ENCODE assay signal across 8 cellular contexts in genomic region chr20:10034717-10035571, GRCh38. TPM values are rescaled to one million over a fixed set of nuclear protein-coding genes. Genes with fewer than 3 reads are reported as not detected.
DNase-seq lines count a peak whose midpoint lies in the region; ATAC-seq, FAIRE-seq and TF ChIP-seq lines count a peak whose summit lies in the region.

ANKEF1 (plus strand) TSS chr20:10034987; CDS start chr20:10038302, 3,315 bp downstream.

- H3K4me3 ChIP-seq in Loucy (ENCODE audit: low read length, poor library complexity, severe bottlenecking) (peak within 1 kb of the TSS; percentile 67), ovary (peak within 1 kb of the TSS; percentile 64), tibial artery (peak within 1 kb of the TSS; percentile 50 to 64)

- whole genome bisulfite sequencing in ovary, 3 donors = 2 to 4% (median 2%) methylated on average over 62 to 65 of the region's 65 CpGs

- no peaks in the 10 kb centered on the region for H3K79me2 ChIP-seq in Loucy (ENCODE audit: insufficient read depth, low read length)

- no peaks in the 10 kb centered on the region for H3K36me3 ChIP-seq in Loucy (ENCODE audit: insufficient read depth, low read length)
- H3K36me3 ChIP-seq in ovary = no peaks in the 10 kb centered on the region
- H3K36me3 ChIP-seq in tibial artery = no peaks in the 10 kb centered on the region

- FAIRE-seq in H54 (lab: Jason Lieb, UNC) = no peak

- peak; percentile 49 for DNase-seq in EH (ENCODE audit: low read depth)
- peak; percentile 83 for DNase-seq in H54 (ENCODE audit: insufficient read length, low spot score)
- peak; percentile 91 to 99 for DNase-seq in SHP77 (lab: John Stamatoyannopoulos, UW)
- peak; percentile 50 for DNase-seq in activated naive CD4-positive, alpha-beta T cell treated with anti-CD3 and anti-CD28 coated beads, Interleukin-2, amount 50 U/mL, for 16 hours
- DNase-seq in Right ventricle myocardium inferior (ENCODE audit: missing footprints) = peak; percentile 86
- peak; percentile 73 to 87 (median 76) for DNase-seq in ovary
- DNase-seq in tibial artery = peak; percentile 44 to 80

- peak within 1 kb of the TSS; percentile 73 for H3K4me2 ChIP-seq in Loucy (ENCODE audit: low read depth, low read length, poor library complexity, severe bottlenecking)

- H3K4me1 ChIP-seq in Loucy (ENCODE audit: insufficient read depth, low read length, poor library complexity, severe bottlenecking) (peaks cover 3% of the 10 kb centered on the region), ovary (ENCODE audit: insufficient read depth) (peaks cover 1% of the 10 kb centered on the region), tibial artery (peaks cover 0 to 5% (median 0%) of the 10 kb centered on the region in 4 donors)

- H3F3A ChIP-seq in Loucy (ENCODE audit: low read depth) = no peaks in the 10 kb centered on the region

- no peaks in the 10 kb centered on the region for H3K27me3 ChIP-seq in Loucy (ENCODE audit: insufficient read depth, low read length, poor library complexity, severe bottlenecking)
- H3K27me3 ChIP-seq in ovary = no peaks in the 10 kb centered on the region
- no peaks in the 10 kb centered on the region for H3K27me3 ChIP-seq in tibial artery

- no peaks in the 10 kb centered on the region for H3K9me3 ChIP-seq in Loucy (ENCODE audit: insufficient read depth, low read depth, low read length)
- no peaks in the 10 kb centered on the region for H3K9me3 ChIP-seq in ovary
- no peaks in the 10 kb centered on the region for H3K9me3 ChIP-seq in tibial artery

- H3K27ac ChIP-seq in ovary (peak within 1 kb of the TSS; percentile 49 to 85), tibial artery (no peak within 1 kb of the TSS)

- ATAC-seq in Right ventricle myocardium inferior = peak; percentile 99

- H3K9ac ChIP-seq in Loucy (ENCODE audit: low read depth, low read length, poor library complexity, severe bottlenecking) = no peak within 1 kb of the TSS

- H3K9me2 ChIP-seq in Loucy (replicated peaks; ENCODE audit: low read depth, low read length) = no peaks in the 10 kb centered on the region

- no peak for TF ChIP-seq EP300 in ovary (IDR thresholded peaks at IDR 0.05)

- TF ChIP-seq POLR2A in H54 (IDR thresholded peaks at IDR 0.05; ENCODE audit: low read depth, low read length) (no peak; the same call in 1 of the 2 replicates), ovary (IDR thresholded peaks at IDR 0.05) (peak; percentile 43)

- H4K20me1 ChIP-seq in Loucy (ENCODE audit: insufficient read depth, low read length, poor library complexity, severe bottlenecking) = no peaks in the 10 kb centered on the region

- H2AFZ ChIP-seq in Loucy (ENCODE audit: low read length) = peak within 1 kb of the TSS; percentile 84

- no peak for TF ChIP-seq CTCF in Loucy (conservative IDR thresholded peaks at IDR 0.05; ENCODE audit: low read length)
- no peak for TF ChIP-seq CTCF in ovary (IDR thresholded peaks at IDR 0.05)
- no peak for TF ChIP-seq CTCF in tibial artery (IDR thresholded peaks at IDR 0.05)

- intact Hi-C loops in Right ventricle myocardium inferior (cut with DNase I) (no loop called here), ovary (cut with DNase I) (no loop called here), tibial artery (cut with DNase I; ENCODE audit: low total_unique reads) (no loop called here)

RNA-seq across cellular contexts. Expression of gene ANKEF1, which starts in this region (rescaled TPM):
- total RNA-seq in Right ventricle myocardium inferior (1.1 TPM), ovary (1 to 10 TPM; 1.8 to 6.9 (median 4.1) TPM)
- 1 to 10 TPM; 1.1 to 3.6 TPM for polyA plus RNA-seq in ovary

Comparison
In these comparisons a context has a peak if more than half of its experiments do, and no peak if none do; other contexts are left out.
1. H3K27ac ChIP-seq: peak in ovary (2 of 2); none in tibial artery (0 of 2).
2. Peak in every context shown above with its lines, with median percentiles within 50 percentile points of each other: DNase-seq and H3K4me3 ChIP-seq.